In genomic region chr22:26673485-26673884, GRCh38 we compare ENCODE assay signal across 8 cellular contexts. TPM values are rescaled to one million over a fixed set of nuclear protein-coding genes. Genes with fewer than 3 reads are reported as not detected.
DNase-seq lines count a peak whose midpoint lies in the region; TF ChIP-seq lines count a peak whose summit lies in the region.

No MANE protein-coding gene starts in this region.

- no peaks in the 10 kb centered on the region for H3K27me3 ChIP-seq in Karpas-422 (ENCODE audit: low read length)
- no peaks in the 10 kb centered on the region for H3K27me3 ChIP-seq in adipocyte (replicated peaks; ENCODE audit: control insufficient read depth, insufficient read depth, low read length)
- no peaks in the 10 kb centered on the region for H3K27me3 ChIP-seq in kidney epithelial cell (ENCODE audit: control insufficient read depth, insufficient read depth, low read length)
- H3K27me3 ChIP-seq in stomach smooth muscle (ENCODE audit: control insufficient read depth in 1 of 2, insufficient read depth in 2 of 2, low read length in 2 of 2), result no peaks in the 10 kb centered on the region

- H3K36me3 ChIP-seq in Karpas-422 (ENCODE audit: insufficient read depth, low read length), result no peaks in the 10 kb centered on the region
- H3K36me3 ChIP-seq in adipocyte (ENCODE audit: control insufficient read depth, insufficient read depth, low read length, severe bottlenecking), result no peaks in the 10 kb centered on the region
- no peaks in the 10 kb centered on the region for H3K36me3 ChIP-seq in kidney epithelial cell (ENCODE audit: control insufficient read depth, insufficient read depth, low read length)
- H3K36me3 ChIP-seq in stomach smooth muscle (ENCODE audit: control insufficient read depth in 2 of 2, insufficient read depth in 2 of 2, low read length in 2 of 2), result peaks cover 0 to 3% of the 10 kb centered on the region in 2 donors

- POLR2A ChIA-PET in AG04449 (lab: Yijun Ruan, JAX), result interaction anchor here (1.1 to 1.2 kb wide), 2 partner anchors 8 to 159 kb away, joined by 3 read pairs; no protein-coding TSS in a partner anchor

- peak overlapping the region; percentile 100 for H3K4me2 ChIP-seq in Karpas-422 (ENCODE audit: low read depth, low read length, poor library complexity, severe bottlenecking)

- CTCF ChIA-PET in AG04449 (lab: Yijun Ruan, JAX), result interaction anchor here (1.0 to 3.5 kb wide), 17 partner anchors 8 to 786 kb away, joined by 3 to 26 read pairs (median 5); partner anchors contain the start of genes HPS4 and SRRD

- H4K20me1 ChIP-seq in Karpas-422 (ENCODE audit: insufficient read depth, low read depth, low read length), result no peaks in the 10 kb centered on the region

- no peak for TF ChIP-seq CTCF in AG04449 (IDR thresholded peaks at IDR 0.05; ENCODE audit: insufficient read depth, low read length, missing control alignments)
- no peak for TF ChIP-seq CTCF in kidney epithelial cell (IDR thresholded peaks at IDR 0.05; ENCODE audit: insufficient read depth, low read length, poor library complexity, severe bottlenecking)

- H3K4me1 ChIP-seq in Karpas-422 (ENCODE audit: low read length), result peaks cover 46% of the 10 kb centered on the region
- peaks cover 19% of the 10 kb centered on the region for H3K4me1 ChIP-seq in adipocyte (ENCODE audit: control insufficient read depth, insufficient read depth, low read length)
- peaks cover 25% of the 10 kb centered on the region for H3K4me1 ChIP-seq in stomach smooth muscle (ENCODE audit: control insufficient read depth, insufficient read depth, low read length)

- H3K9me3 ChIP-seq in Karpas-422 (ENCODE audit: low read length) (no peaks in the 10 kb centered on the region), adipocyte (ENCODE audit: control insufficient read depth, low read length) (no peaks in the 10 kb centered on the region), stomach smooth muscle (ENCODE audit: control insufficient read depth in 2 of 2, low read length in 2 of 2) (no peaks in the 10 kb centered on the region)

- no peak overlapping the region for H2AFZ ChIP-seq in Karpas-422 (ENCODE audit: low read length)

- peaks cover 31% of the 10 kb centered on the region for H3K79me2 ChIP-seq in Karpas-422 (ENCODE audit: low read length)

- H3K9ac ChIP-seq in Karpas-422 (ENCODE audit: low read length) (peak overlapping the region; percentile 98), adipocyte (ENCODE audit: low read length) (peak overlapping the region; percentile 96), stomach smooth muscle (ENCODE audit: low read length in 2 of 2) (peak overlapping the region; percentile 98)

- peak overlapping the region; percentile 96 for H3K27ac ChIP-seq in Karpas-422 (ENCODE audit: low read length)
- peak overlapping the region; percentile 98 for H3K27ac ChIP-seq in stomach smooth muscle (ENCODE audit: low read length)

- H3K4me3 ChIP-seq in AG04449 (ENCODE audit: low read depth, low read length), result peak overlapping the region; percentile 95
- peak overlapping the region; percentile 96 for H3K4me3 ChIP-seq in Karpas-422 (ENCODE audit: low read length)
- peak overlapping the region; percentile 95 for H3K4me3 ChIP-seq in adipocyte (ENCODE audit: low read length)
- peak overlapping the region; percentile 68 for H3K4me3 ChIP-seq in kidney epithelial cell (ENCODE audit: low read depth, low read length)
- H3K4me3 ChIP-seq in stomach smooth muscle (ENCODE audit: low read length in 2 of 2), result peak overlapping the region; percentile 95 to 96

- H3K9me2 ChIP-seq in Karpas-422 (replicated peaks; ENCODE audit: insufficient read depth, low read length), result no peaks in the 10 kb centered on the region

- DNase-seq in AG04449 (ENCODE audit: low read depth, low spot score) (no peak), Karpas-422 (peak; percentile 47), adipocyte (ENCODE audit: low read depth) (peak; percentile 42), kidney epithelial cell (ENCODE audit: low read depth) (no peak), GOT3 (lab: John Stamatoyannopoulos, UW) (no peak), NCI-H1436 (lab: John Stamatoyannopoulos, UW) (no peak), 8988T (no peak)

RNA-seq across cellular contexts. Expression of gene MIAT, which starts 16.1 kb away (rescaled TPM):
- total RNA-seq in Karpas-422 (2014; rRNA removed; shearing (Covaris generic); ENCODE audit: low replicate concordance), result 1.5 and 2.6 TPM in 2 replicates
- 0.50 and 3.0 TPM in 2 replicates for total RNA-seq in kidney epithelial cell

RNA-seq across cellular contexts. Expression of gene CRYBA4, which starts 51.7 kb away (rescaled TPM):
- not detected in 2 replicates for total RNA-seq in Karpas-422 (2014; rRNA removed; shearing (Covaris generic); ENCODE audit: low replicate concordance)
- not detected in 2 replicates for total RNA-seq in kidney epithelial cell

RNA-seq across cellular contexts. Expression of gene CRYBB1, which starts 55.7 kb away (rescaled TPM):
- total RNA-seq in Karpas-422 (2014; rRNA removed; shearing (Covaris generic); ENCODE audit: low replicate concordance), result 0.22 and 2.2 TPM in 2 replicates
- total RNA-seq in kidney epithelial cell, result not detected in 2 replicates

Comparison
In these comparisons a context has a peak if more than half of its experiments do, and no peak if none do; other contexts are left out.
1. DNase-seq: peak in Karpas-422 (single experiment) and adipocyte (single experiment); none in AG04449 (single experiment), kidney epithelial cell (single experiment), GOT3 (single experiment), NCI-H1436 (single experiment) and 8988T (single experiment).
2. Peak in every context shown above with its lines, with median percentiles within 50 percentile points of each other: H3K4me3 ChIP-seq and H3K9ac ChIP-seq.